Comparison of ENCODE assay signal across 11 cellular contexts in the genomic region with DNA sequence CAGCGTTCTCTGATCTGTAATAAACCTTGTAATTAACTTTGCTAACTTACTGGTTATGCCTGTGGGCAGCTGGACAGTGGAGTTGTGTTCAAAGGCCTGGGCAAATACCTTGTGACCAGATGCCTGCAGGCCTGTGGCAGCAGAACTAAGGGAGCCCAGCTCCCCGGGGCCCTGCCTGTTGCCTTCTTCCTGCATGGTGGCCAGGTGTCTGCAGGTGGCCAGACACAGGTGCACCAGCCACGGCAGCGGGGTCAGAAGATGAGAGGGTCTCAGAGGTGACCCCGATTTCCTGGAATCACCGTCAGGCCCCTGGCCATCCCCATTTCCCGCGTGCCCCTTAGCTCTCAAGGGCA.
A peak's percentile ranks its signal among the peaks of the same experiment; 100 is the strongest.
DNase-seq lines count a peak whose midpoint lies in the region; ATAC-seq and TF ChIP-seq lines count a peak whose summit lies in the region.
"Had no signal": no experiment of that assay in that cellular context is flagged by ENCODE, and none has a peak within 500 bp of the region (broad histone marks: within the 10 kb centered on the region; RNA-seq: fewer than 3 reads in every experiment).

No MANE protein-coding gene starts in this region.

- POLR2A ChIA-PET in SK-N-SH (lab: Yijun Ruan, JAX): interaction anchor here (1.3 kb wide), 1 partner anchor 17 kb away, joined by 4 read pairs; no protein-coding TSS in a partner anchor

- H3K27ac Mint-ChIP-seq in GM23338: no peak overlapping the region
- no peak overlapping the region for H3K27ac Mint-ChIP-seq in glutamatergic neuron (ENCODE audit: unreplicated experiment)
- H3K27ac Mint-ChIP-seq: dendritic cell treated with granulocyte-macrophage colony-stimulating factor and Interleukin-4, amounts not matched to agents 40 ng/mL and 50 ng/mL, for 4 days had no signal

- DNase-seq in GM23338 (ENCODE audit: low spot score) (no peak), SK-N-SH (peak; percentile 65), glutamatergic neuron (no peak), DMS79 (lab: John Stamatoyannopoulos, UW) (no peak), superior temporal gyrus (ENCODE audit: extremely low spot score) (no peak)
- no peak for DNase-seq in stimulated activated CD4-positive, alpha-beta T cell treated with anti-CD3 and anti-CD28 coated beads, Interleukin-4, amount 100 ng/mL, for 1 hour
- no peak for DNase-seq in activated CD4-positive, CD25-positive, alpha-beta regulatory T cell treated with anti-CD3 and anti-CD28 coated beads, Interleukin-2, amount 50 U/mL, for 72 hours
- DNase-seq: NCI-H2107, SW 1271 had no signal

- H3K9me2 ChIP-seq in GM23338 (ENCODE audit: insufficient read depth) (no peaks in the 10 kb centered on the region), SK-N-SH (no peaks in the 10 kb centered on the region)

- no peak for TF ChIP-seq RAD21 in SK-N-SH (IDR thresholded peaks at IDR 0.05; ENCODE audit: low read length)

- no peaks in the 10 kb centered on the region for H3K4me1 Mint-ChIP-seq in GM23338
- H3K4me1 Mint-ChIP-seq in glutamatergic neuron (ENCODE audit: low read depth, unreplicated experiment): peaks cover 8% of the 10 kb centered on the region

- H3K4me1 ChIP-seq in GM23338 (ENCODE audit: insufficient read depth) (peaks cover 5% of the 10 kb centered on the region; the same call in 1 of the 2 replicates), SK-N-SH (ENCODE audit: control insufficient read depth in 1 of 2, insufficient read depth in 2 of 2, low read depth in 1 of 2, low read length in 1 of 2) (peaks cover 0 to 22% of the 10 kb centered on the region in 2 experiments; a peak in 1 of 4 replicates), rectal smooth muscle tissue (ENCODE audit: control insufficient read depth, insufficient read depth, low read length) (peaks cover 3% of the 10 kb centered on the region)

- H3K4me2 ChIP-seq in GM23338: peak overlapping the region; percentile 90
- peak overlapping the region; percentile 81 for H3K4me2 ChIP-seq in SK-N-SH

- TF ChIP-seq EP300 in SK-N-SH (IDR thresholded peaks at IDR 0.05; ENCODE audit: borderline replicate concordance in 1 of 2, low read depth in 1 of 2, low read length in 1 of 2): no peak

- H3K9me3 Mint-ChIP-seq in GM23338 (no peaks in the 10 kb centered on the region), glutamatergic neuron (ENCODE audit: unreplicated experiment) (no peaks in the 10 kb centered on the region)
- H3K9me3 Mint-ChIP-seq: dendritic cell treated with granulocyte-macrophage colony-stimulating factor and Interleukin-4, amounts not matched to agents 40 ng/mL and 50 ng/mL, for 4 days had no signal

- CTCF ChIA-PET in SK-N-SH (lab: Yijun Ruan, JAX): interaction anchor here (0.9 to 2.6 kb wide), 10 partner anchors 11 to 187 kb away, joined by 3 to 11 read pairs (median 4); no protein-coding TSS in a partner anchor

- peaks cover 27% of the 10 kb centered on the region for H3K27me3 Mint-ChIP-seq in GM23338 (ENCODE audit: insufficient read depth, low read depth, poor library complexity)
- peaks cover 19% of the 10 kb centered on the region for H3K27me3 Mint-ChIP-seq in glutamatergic neuron (ENCODE audit: unreplicated experiment)

- H3K9ac ChIP-seq in SK-N-SH (no peak overlapping the region), rectal smooth muscle tissue (ENCODE audit: low read length) (no peak overlapping the region)

- TF ChIP-seq CTCF in GM23338 (conservative IDR thresholded peaks at IDR 0.05; ENCODE audit: low read depth in 2 of 2) (no peak), SK-N-SH (IDR thresholded peaks at IDR 0.05) (no peak), glutamatergic neuron (IDR thresholded peaks at IDR 0.05; ENCODE audit: partially characterized antibody, unreplicated experiment) (no peak)

- H2AFZ ChIP-seq in GM23338 (peak overlapping the region; percentile 96), SK-N-SH (ENCODE audit: low read depth) (no peak overlapping the region)

- no peaks in the 10 kb centered on the region for H3K9me3 ChIP-seq in SK-N-SH

- 52% methylated on average over 7 of the region's 8 CpGs for WGBS in SK-N-SH (ENCODE audit: low lambda C conversion rate)

- no peaks in the 10 kb centered on the region for H4K20me1 ChIP-seq in GM23338 (replicated peaks; ENCODE audit: insufficient read depth)
- H4K20me1 ChIP-seq in SK-N-SH (ENCODE audit: insufficient read depth): no peaks in the 10 kb centered on the region

- H3K36me3 ChIP-seq in GM23338 (ENCODE audit: insufficient read depth): no peaks in the 10 kb centered on the region
- H3K36me3 ChIP-seq in SK-N-SH (replicated peaks in 1 of 2; ENCODE audit: control insufficient read depth in 1 of 2, insufficient read depth in 2 of 2, low read length in 1 of 2): no peaks in the 10 kb centered on the region
- H3K36me3 ChIP-seq in rectal smooth muscle tissue (ENCODE audit: control insufficient read depth, insufficient read depth, low read length): no peaks in the 10 kb centered on the region

- H3K36me3 Mint-ChIP-seq in GM23338 (ENCODE audit: low read depth): no peaks in the 10 kb centered on the region
- H3K36me3 Mint-ChIP-seq in glutamatergic neuron (ENCODE audit: unreplicated experiment): no peaks in the 10 kb centered on the region

- H3K4me3 Mint-ChIP-seq in GM23338: peak overlapping the region; percentile 67; the same call in 2 of the 3 replicates
- H3K4me3 Mint-ChIP-seq in glutamatergic neuron (ENCODE audit: unreplicated experiment): peak overlapping the region; percentile 68
- H3K4me3 Mint-ChIP-seq: dendritic cell treated with granulocyte-macrophage colony-stimulating factor and Interleukin-4, amounts not matched to agents 40 ng/mL and 50 ng/mL, for 4 days had no signal

- peak overlapping the region; percentile 72 for H3K4me3 ChIP-seq in GM23338
- H3K4me3 ChIP-seq in SK-N-SH (ENCODE audit: low read depth in 2 of 2, low read length in 1 of 2): peak overlapping the region; percentile 46 to 49; a peak in 3 of 4 replicates
- H3K4me3 ChIP-seq in rectal smooth muscle tissue (ENCODE audit: low read length): peak overlapping the region; percentile 35

- ATAC-seq in GM23338: peak; percentile 21

- H3K79me2 ChIP-seq in GM23338 (replicated peaks; ENCODE audit: insufficient read depth) (no peaks in the 10 kb centered on the region), SK-N-SH (ENCODE audit: insufficient read depth) (no peaks in the 10 kb centered on the region)

- no peaks in the 10 kb centered on the region for H3F3A ChIP-seq in GM23338 (replicated peaks; ENCODE audit: low read depth)
- peaks cover 4% of the 10 kb centered on the region for H3F3A ChIP-seq in SK-N-SH (replicated peaks; ENCODE audit: insufficient read depth)

- no peak overlapping the region for H3K27ac ChIP-seq in GM23338 (ENCODE audit: low read depth)
- H3K27ac ChIP-seq in SK-N-SH (ENCODE audit: low read depth in 2 of 2, low read length in 1 of 2): no peak overlapping the region
- H3K27ac ChIP-seq in rectal smooth muscle tissue (ENCODE audit: low read depth, low read length): no peak overlapping the region

- H3K27me3 ChIP-seq in GM23338 (ENCODE audit: insufficient read depth) (peaks cover 41% of the 10 kb centered on the region), SK-N-SH (ENCODE audit: insufficient read depth) (no peaks in the 10 kb centered on the region), rectal smooth muscle tissue (ENCODE audit: control insufficient read depth, insufficient read depth, low read length) (peaks cover 22% of the 10 kb centered on the region)

TF ChIP-seq in GM23338, 12 proteins besides CTCF, POLR2A, EP300 and RAD21 (continues in another document):
- TF ChIP-seq STAT1 (IDR thresholded peaks at IDR 0.05; ENCODE audit: unreplicated experiment) (no peak), EZH2phosphoT487 (IDR thresholded peaks at IDR 0.05; ENCODE audit: unreplicated experiment) (no peak), POLR2AphosphoS5 (IDR thresholded peaks at IDR 0.05; ENCODE audit: low read depth) (no peak), NANOG (IDR thresholded peaks at IDR 0.05; ENCODE audit: borderline replicate concordance) (no peak)

TF ChIP-seq in SK-N-SH, 30 proteins besides CTCF, POLR2A, EP300 and RAD21 (continues in another document):
- TF ChIP-seq, protein P1, sequence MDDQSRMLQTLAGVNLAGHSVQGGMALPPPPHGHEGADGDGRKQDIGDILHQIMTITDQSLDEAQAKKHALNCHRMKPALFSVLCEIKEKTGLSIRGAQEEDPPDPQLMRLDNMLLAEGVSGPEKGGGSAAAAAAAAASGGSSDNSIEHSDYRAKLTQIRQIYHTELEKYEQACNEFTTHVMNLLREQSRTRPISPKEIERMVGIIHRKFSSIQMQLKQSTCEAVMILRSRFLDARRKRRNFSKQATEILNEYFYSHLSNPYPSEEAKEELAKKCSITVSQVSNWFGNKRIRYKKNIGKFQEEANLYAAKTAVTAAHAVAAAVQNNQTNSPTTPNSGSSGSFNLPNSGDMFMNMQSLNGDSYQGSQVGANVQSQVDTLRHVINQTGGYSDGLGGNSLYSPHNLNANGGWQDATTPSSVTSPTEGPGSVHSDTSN (IDR thresholded peaks at IDR 0.05): no peak
- TF ChIP-seq MEF2A (IDR thresholded peaks at IDR 0.05; ENCODE audit: borderline replicate concordance, low read depth) (no peak), JUND (IDR thresholded peaks at IDR 0.05) (no peak), SIN3A (IDR thresholded peaks at IDR 0.05; ENCODE audit: borderline replicate concordance, low read depth, low read length) (no peak), TCF12 (IDR thresholded peaks at IDR 0.05) (no peak), RCOR1 (IDR thresholded peaks at IDR 0.05; ENCODE audit: low read length) (no peak), FOSL2 (IDR thresholded peaks at IDR 0.05; ENCODE audit: borderline replicate concordance, low read depth) (no peak), RFX5 (IDR thresholded peaks at IDR 0.05; ENCODE audit: low read length) (no peak), FOXM1 (IDR thresholded peaks at IDR 0.05; ENCODE audit: low read depth) (no peak)
- TF ChIP-seq, protein P2, sequence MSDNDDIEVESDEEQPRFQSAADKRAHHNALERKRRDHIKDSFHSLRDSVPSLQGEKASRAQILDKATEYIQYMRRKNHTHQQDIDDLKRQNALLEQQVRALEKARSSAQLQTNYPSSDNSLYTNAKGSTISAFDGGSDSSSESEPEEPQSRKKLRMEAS (IDR thresholded peaks at IDR 0.05; ENCODE audit: low read depth): no peak
- TF ChIP-seq, protein P3, sequence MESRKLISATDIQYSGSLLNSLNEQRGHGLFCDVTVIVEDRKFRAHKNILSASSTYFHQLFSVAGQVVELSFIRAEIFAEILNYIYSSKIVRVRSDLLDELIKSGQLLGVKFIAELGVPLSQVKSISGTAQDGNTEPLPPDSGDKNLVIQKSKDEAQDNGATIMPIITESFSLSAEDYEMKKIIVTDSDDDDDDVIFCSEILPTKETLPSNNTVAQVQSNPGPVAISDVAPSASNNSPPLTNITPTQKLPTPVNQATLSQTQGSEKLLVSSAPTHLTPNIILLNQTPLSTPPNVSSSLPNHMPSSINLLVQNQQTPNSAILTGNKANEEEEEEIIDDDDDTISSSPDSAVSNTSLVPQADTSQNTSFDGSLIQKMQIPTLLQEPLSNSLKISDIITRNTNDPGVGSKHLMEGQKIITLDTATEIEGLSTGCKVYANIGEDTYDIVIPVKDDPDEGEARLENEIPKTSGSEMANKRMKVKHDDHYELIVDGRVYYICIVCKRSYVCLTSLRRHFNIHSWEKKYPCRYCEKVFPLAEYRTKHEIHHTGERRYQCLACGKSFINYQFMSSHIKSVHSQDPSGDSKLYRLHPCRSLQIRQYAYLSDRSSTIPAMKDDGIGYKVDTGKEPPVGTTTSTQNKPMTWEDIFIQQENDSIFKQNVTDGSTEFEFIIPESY (IDR thresholded peaks at IDR 0.05; ENCODE audit: borderline replicate concordance, low read depth): no peak
